8 cellular contexts compared by ENCODE assay signal in genomic region chr13:111210488-111210887, GRCh38.
DNase-seq lines count a peak whose midpoint lies in the region; ATAC-seq and FAIRE-seq lines count a peak whose summit lies in the region.

No MANE protein-coding gene starts in this region.

- H3K36me3 Mint-ChIP-seq in activated naive CD8-positive, alpha-beta T cell treated with anti-CD3 and anti-CD28 coated beads for 36 hours = peaks cover 12% of the 10 kb centered on the region
- peaks cover 19% of the 10 kb centered on the region for H3K36me3 Mint-ChIP-seq in activated naive CD8-positive, alpha-beta T cell treated with anti-CD3 and anti-CD28 coated beads, Interleukin-2, amount 50 U/mL, for 24 hours (ENCODE audit: low read depth)
- peaks cover 9% of the 10 kb centered on the region for H3K36me3 Mint-ChIP-seq in memory B cell

- H3K27ac Mint-ChIP-seq in activated naive CD8-positive, alpha-beta T cell treated with anti-CD3 and anti-CD28 coated beads for 36 hours = peak overlapping the region; percentile 39
- no peak overlapping the region for H3K27ac Mint-ChIP-seq in activated naive CD8-positive, alpha-beta T cell treated with anti-CD3 and anti-CD28 coated beads, Interleukin-2, amount 50 U/mL, for 24 hours
- peak overlapping the region; percentile 60 for H3K27ac Mint-ChIP-seq in memory B cell

- no peak for FAIRE-seq in urothelium cell line (lab: Jason Lieb, UNC)

- no peaks in the 10 kb centered on the region for H3K27me3 Mint-ChIP-seq in activated naive CD8-positive, alpha-beta T cell treated with anti-CD3 and anti-CD28 coated beads for 36 hours
- no peaks in the 10 kb centered on the region for H3K27me3 Mint-ChIP-seq in activated naive CD8-positive, alpha-beta T cell treated with anti-CD3 and anti-CD28 coated beads, Interleukin-2, amount 50 U/mL, for 24 hours
- no peaks in the 10 kb centered on the region for H3K27me3 Mint-ChIP-seq in memory B cell

- no peak for DNase-seq in activated naive CD8-positive, alpha-beta T cell treated with anti-CD3 and anti-CD28 coated beads for 36 hours
- no peak for DNase-seq in activated naive CD8-positive, alpha-beta T cell treated with anti-CD3 and anti-CD28 coated beads, Interleukin-2, amount 50 U/mL, for 24 hours
- DNase-seq in dermis blood vessel endothelial cell (peak; percentile 60), memory B cell (ENCODE audit: low spot score in 2 of 2) (no peak), urothelium cell line (ENCODE audit: low spot score) (peak; percentile 72)
- no peak for DNase-seq in stimulated activated CD4-positive, alpha-beta T cell treated with anti-CD3 and anti-CD28 coated beads, Interleukin-12 subunit alpha, Interleukin-12 subunit beta, amount 100 ng/mL, for 4 hours
- DNase-seq in stimulated activated CD4-positive, alpha-beta T cell treated with anti-CD3 and anti-CD28 coated beads, Interleukin-4, amount 100 ng/mL, for 4 hours = no peak

- no peak for ATAC-seq in activated naive CD8-positive, alpha-beta T cell treated with anti-CD3 and anti-CD28 coated beads, Interleukin-2, amount 50 U/mL, for 24 hours
- ATAC-seq in memory B cell (ENCODE audit: low read depth) = no peak
- no peak for ATAC-seq in GM21576 (IDR thresholded peaks at IDR 0.05; ENCODE audit: unreplicated experiment)

- H3K4me1 Mint-ChIP-seq in activated naive CD8-positive, alpha-beta T cell treated with anti-CD3 and anti-CD28 coated beads for 36 hours = peaks cover 47% of the 10 kb centered on the region
- peaks cover 36% of the 10 kb centered on the region for H3K4me1 Mint-ChIP-seq in activated naive CD8-positive, alpha-beta T cell treated with anti-CD3 and anti-CD28 coated beads, Interleukin-2, amount 50 U/mL, for 24 hours
- H3K4me1 Mint-ChIP-seq in memory B cell = peaks cover 23% of the 10 kb centered on the region

- H3K9me3 Mint-ChIP-seq in activated naive CD8-positive, alpha-beta T cell treated with anti-CD3 and anti-CD28 coated beads for 36 hours = no peaks in the 10 kb centered on the region
- H3K9me3 Mint-ChIP-seq in activated naive CD8-positive, alpha-beta T cell treated with anti-CD3 and anti-CD28 coated beads, Interleukin-2, amount 50 U/mL, for 24 hours = no peaks in the 10 kb centered on the region
- no peaks in the 10 kb centered on the region for H3K9me3 Mint-ChIP-seq in memory B cell

- no peak overlapping the region for H3K4me3 Mint-ChIP-seq in activated naive CD8-positive, alpha-beta T cell treated with anti-CD3 and anti-CD28 coated beads for 36 hours
- H3K4me3 Mint-ChIP-seq in activated naive CD8-positive, alpha-beta T cell treated with anti-CD3 and anti-CD28 coated beads, Interleukin-2, amount 50 U/mL, for 24 hours = no peak overlapping the region
- H3K4me3 Mint-ChIP-seq in memory B cell = no peak overlapping the region

Comparison
In these comparisons a context has a peak if more than half of its experiments do, and no peak if none do; other contexts are left out.
1. DNase-seq: peak in dermis blood vessel endothelial cell (single experiment) and urothelium cell line (single experiment); none in activated naive CD8-positive, alpha-beta T cell treated with anti-CD3 and anti-CD28 coated beads for 36 hours (single experiment), activated naive CD8-positive, alpha-beta T cell treated with anti-CD3 and anti-CD28 coated beads, Interleukin-2, amount 50 U/mL, for 24 hours (single experiment), memory B cell (0 of 2), stimulated activated CD4-positive, alpha-beta T cell treated with anti-CD3 and anti-CD28 coated beads, Interleukin-12 subunit alpha, Interleukin-12 subunit beta, amount 100 ng/mL, for 4 hours (single experiment) and stimulated activated CD4-positive, alpha-beta T cell treated with anti-CD3 and anti-CD28 coated beads, Interleukin-4, amount 100 ng/mL, for 4 hours (0 of 2).